Comparison of ENCODE assay signal across 10 cellular contexts in the genomic region with DNA sequence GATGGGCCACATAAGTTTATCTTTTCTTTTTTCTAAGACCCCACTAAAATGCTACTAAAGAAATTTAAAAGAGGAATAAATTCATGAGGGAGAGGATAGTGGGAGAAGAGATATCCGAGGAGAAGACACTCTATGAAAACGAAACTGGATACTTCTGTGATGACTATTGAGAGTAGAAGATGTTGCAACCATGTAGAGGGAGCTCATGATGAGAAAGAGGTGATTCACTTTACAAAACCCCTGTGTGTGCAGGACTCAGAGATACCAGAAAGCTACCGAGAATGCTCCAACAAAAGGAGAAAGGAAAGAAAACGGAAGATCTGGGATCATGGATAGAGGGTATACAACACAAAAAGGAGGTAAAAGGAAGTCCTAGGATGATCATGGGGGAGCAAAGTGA. TPM values are rescaled to one million over a fixed set of nuclear protein-coding genes. Genes with fewer than 3 reads are reported as not detected.
DNase-seq lines count a peak whose midpoint lies in the region; ATAC-seq, FAIRE-seq and TF ChIP-seq lines count a peak whose summit lies in the region.
"Had no signal": no experiment of that assay in that cellular context is flagged by ENCODE, and none has a peak within 500 bp of the region (broad histone marks: within the 10 kb centered on the region; RNA-seq: fewer than 3 reads in every experiment).

No MANE protein-coding gene starts in this region.

- H3K27ac ChIP-seq in epithelial cell of prostate = peak overlapping the region; percentile 71
- H3K27ac ChIP-seq: gastrocnemius medialis, neutrophil had no signal

- H3K9ac ChIP-seq in skeletal muscle satellite cell (ENCODE audit: low read depth, low read length) = peak overlapping the region; percentile 65

- intact Hi-C loops in left ventricle myocardium superior (cut with micrococcal nuclease) = no loop called here

- H3K9me3 ChIP-seq in skeletal muscle satellite cell (replicated peaks; ENCODE audit: low read length) = no peaks in the 10 kb centered on the region
- H3K9me3 ChIP-seq: gastrocnemius medialis, neutrophil had no signal

- ATAC-seq in HG03097 (IDR thresholded peaks at IDR 0.05; ENCODE audit: low FRiP score, unreplicated experiment) (no peak), left ventricle myocardium superior (no peak)
- ATAC-seq: gastrocnemius medialis had no signal

- DNase-seq in H54 (ENCODE audit: insufficient read length, low spot score) = peak; percentile 42
- peak; percentile 87 for DNase-seq in NOMO-1 treated with DMSO at 0.1 percent for 48 hours (lab: John Stamatoyannopoulos, UW; ENCODE audit: unreplicated experiment)
- DNase-seq in epithelial cell of prostate (ENCODE audit: low read depth, low spot score) = peak; percentile 73
- no peak for DNase-seq in NCI-H446 (lab: John Stamatoyannopoulos, UW)
- DNase-seq in left ventricle myocardium superior = no peak
- DNase-seq: gastrocnemius medialis had no signal

- H3K4me1 ChIP-seq in skeletal muscle satellite cell (ENCODE audit: control insufficient read depth, insufficient read depth, low read length) = peaks cover 6% of the 10 kb centered on the region
- H3K4me1 ChIP-seq: gastrocnemius medialis had no signal

- H3K36me3 ChIP-seq in skeletal muscle satellite cell (ENCODE audit: insufficient read depth, low read length) = no peaks in the 10 kb centered on the region
- H3K36me3 ChIP-seq: gastrocnemius medialis, neutrophil had no signal

- peak; percentile 98 for FAIRE-seq in H54 (lab: Jason Lieb, UNC)
- FAIRE-seq: GM18507 had no signal

- H3K4me3 ChIP-seq in skeletal muscle satellite cell (ENCODE audit: low read length) = peak overlapping the region; percentile 58
- H3K4me3 ChIP-seq: gastrocnemius medialis had no signal

- peak overlapping the region; percentile 77 for H3K4me2 ChIP-seq in skeletal muscle satellite cell (ENCODE audit: low read length)

- H3K27me3 ChIP-seq in skeletal muscle satellite cell (ENCODE audit: control insufficient read depth, insufficient read depth, low read length) = no peaks in the 10 kb centered on the region
- H3K27me3 ChIP-seq: gastrocnemius medialis, neutrophil had no signal

- TF ChIP-seq POLR2A in H54 (IDR thresholded peaks at IDR 0.05; ENCODE audit: low read depth, low read length) = no peak

RNA-seq across cellular contexts. Expression of gene SLC38A11, which starts 34.9 kb away (rescaled TPM):
- total RNA-seq in skeletal muscle satellite cell (2012; rRNA removed) = not detected in 2 replicates
- 1.0 TPM for total RNA-seq in left ventricle myocardium superior

Comparison
In these comparisons a context has a peak if more than half of its experiments do, and no peak if none do; other contexts are left out.
1. DNase-seq: peak in H54 (single experiment), NOMO-1 treated with DMSO at 0.1 percent for 48 hours (single experiment) and epithelial cell of prostate (single experiment); none in NCI-H446 (0 of 2) and left ventricle myocardium superior (single experiment).